ENCODE assay signal across 20 cellular contexts in genomic region chrX:47613082-47613481, GRCh38. TPM values are rescaled to one million over a fixed set of nuclear protein-coding genes. Genes with fewer than 3 reads are reported as not detected.
DNase-seq lines count a peak whose midpoint lies in the region; ATAC-seq, FAIRE-seq and TF ChIP-seq lines count a peak whose summit lies in the region.
"Had no signal": no experiment of that assay in that cellular context is flagged by ENCODE, and none has a peak within 500 bp of the region (broad histone marks: within the 10 kb centered on the region; RNA-seq: fewer than 3 reads in every experiment).

No MANE protein-coding gene starts in this region.

- no peak overlapping the region for H2AFZ ChIP-seq in astrocyte (ENCODE audit: low read depth, low read length)

- no peaks in the 10 kb centered on the region for H3K36me3 Mint-ChIP-seq in astrocyte (ENCODE audit: low read depth, unreplicated experiment)

- peak; percentile 77 for FAIRE-seq in astrocyte (lab: Jason Lieb, UNC)
- FAIRE-seq in islet of Langerhans (lab: Jason Lieb, UNC) = peak; percentile 96

- no peaks in the 10 kb centered on the region for H3K4me1 Mint-ChIP-seq in astrocyte (ENCODE audit: low read depth, unreplicated experiment)
- H3K4me1 Mint-ChIP-seq: B cell had no signal

- H3K27ac ChIP-seq in astrocyte (ENCODE audit: low read depth, low read length) = no peak overlapping the region
- no peak overlapping the region for H3K27ac ChIP-seq in tibial artery
- H3K27ac ChIP-seq: Peyer's patch had no signal

- H3K9me3 ChIP-seq in astrocyte (ENCODE audit: insufficient read depth, low read depth, low read length) (no peaks in the 10 kb centered on the region), tibial artery (no peaks in the 10 kb centered on the region)
- H3K9me3 ChIP-seq: Peyer's patch had no signal

- ATAC-seq in GM18511 (IDR thresholded peaks at IDR 0.05; ENCODE audit: unreplicated experiment) = no peak
- ATAC-seq: SK-N-SH treated with all-trans-retinoic acid at 6 μM for 48 hours had no signal

- H3K36me3 ChIP-seq in astrocyte (ENCODE audit: insufficient read depth, low read length) = no peaks in the 10 kb centered on the region
- H3K36me3 ChIP-seq in tibial artery = no peaks in the 10 kb centered on the region
- H3K36me3 ChIP-seq: Peyer's patch had no signal

- no peak overlapping the region for H3K4me2 ChIP-seq in astrocyte (ENCODE audit: low read length)

- H3K4me1 ChIP-seq in astrocyte (ENCODE audit: insufficient read depth, low read length) (no peaks in the 10 kb centered on the region), tibial artery (no peaks in the 10 kb centered on the region)
- H3K4me1 ChIP-seq: Peyer's patch had no signal

- no peak overlapping the region for H3K4me3 Mint-ChIP-seq in astrocyte (ENCODE audit: unreplicated experiment)
- H3K4me3 Mint-ChIP-seq: B cell; CD4-positive, alpha-beta T cell had no signal

- H3K27me3 ChIP-seq in astrocyte (ENCODE audit: insufficient read depth, low read length) = no peaks in the 10 kb centered on the region
- no peaks in the 10 kb centered on the region for H3K27me3 ChIP-seq in tibial artery
- H3K27me3 ChIP-seq: Peyer's patch had no signal

- no peak overlapping the region for H3K27ac Mint-ChIP-seq in astrocyte (ENCODE audit: unreplicated experiment)
- H3K27ac Mint-ChIP-seq: B cell; CD4-positive, alpha-beta T cell had no signal

- no peaks in the 10 kb centered on the region for H3K79me2 ChIP-seq in astrocyte (ENCODE audit: insufficient read depth, low read length)

- H4K20me1 ChIP-seq in astrocyte (ENCODE audit: insufficient read depth, low read length) = no peaks in the 10 kb centered on the region

- peaks cover 12% of the 10 kb centered on the region for H3K27me3 Mint-ChIP-seq in astrocyte (ENCODE audit: low read depth, unreplicated experiment)
- H3K27me3 Mint-ChIP-seq: CD4-positive, alpha-beta T cell had no signal

- DNase-seq in DMS 273 (lab: John Stamatoyannopoulos, UW; ENCODE audit: unreplicated experiment) = peak; percentile 87
- peak; percentile 30 for DNase-seq in M059J (ENCODE audit: low read depth)
- no peak for DNase-seq in astrocyte (ENCODE audit: low read depth)
- DNase-seq in tibial artery = no peak
- no peak for DNase-seq in HuH-7 (ENCODE audit: low spot score)
- DNase-seq in NCI-H2107 treated with DMSO at 0.1 percent for 48 hours (lab: John Stamatoyannopoulos, UW; ENCODE audit: unreplicated experiment) = no peak
- DNase-seq: Calu3; CD4-positive, alpha-beta T cell; HCEC 1CT; IMR-90; MV-4-11; NCI-H1417 treated with DMSO at 0.1 percent for 48 hours; NCI-H2081; NCI-H226; SHP77 had no signal

- H3K4me3 ChIP-seq in astrocyte (ENCODE audit: insufficient read depth, low read depth, low read length) = no peak overlapping the region
- no peak overlapping the region for H3K4me3 ChIP-seq in tibial artery
- H3K4me3 ChIP-seq: Peyer's patch had no signal

- H3K9ac ChIP-seq in astrocyte (ENCODE audit: low read length) = no peak overlapping the region

- intact Hi-C loops in tibial artery (cut with DNase I; ENCODE audit: low total_unique reads) = no loop called here

- H3K9me3 Mint-ChIP-seq in astrocyte (ENCODE audit: unreplicated experiment) = peaks cover 2% of the 10 kb centered on the region
- H3K9me3 Mint-ChIP-seq: CD4-positive, alpha-beta T cell had no signal

- TF ChIP-seq CTCF in astrocyte (IDR thresholded peaks at IDR 0.05; ENCODE audit: insufficient read depth, low read depth, low read length) (no peak), tibial artery (IDR thresholded peaks at IDR 0.05) (no peak)

RNA-seq across cellular contexts. Expression of gene SYN1, which starts 6.6 kb away (rescaled TPM):
- total RNA-seq in M059J (2014; rRNA removed; shearing (Covaris generic)) = 0.07 and 1.4 TPM in 2 replicates
- 1.6 and 2.2 TPM in 2 replicates for total RNA-seq in astrocyte
- total RNA-seq: B cell had no signal

RNA-seq across cellular contexts. Expression of gene CFP, which starts 16.6 kb away (rescaled TPM):
- total RNA-seq in M059J (2014; rRNA removed; shearing (Covaris generic)) = not detected in 2 replicates
- total RNA-seq in astrocyte = 0.17 and 1.1 TPM in 2 replicates

RNA-seq across cellular contexts. Expression of gene TIMP1, which starts 30.8 kb away (rescaled TPM):
- total RNA-seq in M059J (2014; rRNA removed; shearing (Covaris generic)) = 313 and 355 TPM in 2 replicates
- 479 and 678 TPM in 2 replicates for total RNA-seq in astrocyte

RNA-seq across cellular contexts. Expression of gene ELK1, which starts 37.3 kb away (rescaled TPM):
- 37.9 and 51.0 TPM in 2 replicates for total RNA-seq in M059J (2014; rRNA removed; shearing (Covaris generic))
- 33.6 and 34.1 TPM in 2 replicates for total RNA-seq in astrocyte

RNA-seq across cellular contexts. Expression of gene UXT, which starts 45.9 kb away (rescaled TPM):
- total RNA-seq in M059J (2014; rRNA removed; shearing (Covaris generic)) = 178 and 233 TPM in 2 replicates
- 72.7 and 73.5 TPM in 2 replicates for total RNA-seq in astrocyte

Comparison
In these comparisons a context has a peak if more than half of its experiments do, and no peak if none do; other contexts are left out.
1. DNase-seq: peak in DMS 273 (single experiment) and M059J (single experiment); none in astrocyte (single experiment), tibial artery (0 of 2), HuH-7 (single experiment) and NCI-H2107 treated with DMSO at 0.1 percent for 48 hours (single experiment).